1 cellular context compared by ENCODE assay signal in genomic region chr2:27628767-27629709, GRCh38.
TF ChIP-seq lines count a peak whose summit lies in the region.

CCDC121 (minus strand) TSS chr2:27629012; CDS start chr2:27627799, 1,213 bp downstream.
GPN1 (plus strand) TSS chr2:27629050; CDS start chr2:27629059, 9 bp downstream.

TF ChIP-seq in GM23338, 12 proteins besides CTCF, POLR2A, EP300 and RAD21 (continued from another document):
- TF ChIP-seq ZNF462 (CRISPR knock-in tag; IDR thresholded peaks at IDR 0.05): no peak
- TF ChIP-seq STAT1 (IDR thresholded peaks at IDR 0.05; ENCODE audit: unreplicated experiment): no peak
- TF ChIP-seq POLR2AphosphoS5 (IDR thresholded peaks at IDR 0.05; ENCODE audit: low read depth): peak; percentile 93
- peak; percentile 74 for TF ChIP-seq CREB1 (CRISPR knock-in tag; IDR thresholded peaks at IDR 0.05; ENCODE audit: low read depth)
